In the genomic region with DNA sequence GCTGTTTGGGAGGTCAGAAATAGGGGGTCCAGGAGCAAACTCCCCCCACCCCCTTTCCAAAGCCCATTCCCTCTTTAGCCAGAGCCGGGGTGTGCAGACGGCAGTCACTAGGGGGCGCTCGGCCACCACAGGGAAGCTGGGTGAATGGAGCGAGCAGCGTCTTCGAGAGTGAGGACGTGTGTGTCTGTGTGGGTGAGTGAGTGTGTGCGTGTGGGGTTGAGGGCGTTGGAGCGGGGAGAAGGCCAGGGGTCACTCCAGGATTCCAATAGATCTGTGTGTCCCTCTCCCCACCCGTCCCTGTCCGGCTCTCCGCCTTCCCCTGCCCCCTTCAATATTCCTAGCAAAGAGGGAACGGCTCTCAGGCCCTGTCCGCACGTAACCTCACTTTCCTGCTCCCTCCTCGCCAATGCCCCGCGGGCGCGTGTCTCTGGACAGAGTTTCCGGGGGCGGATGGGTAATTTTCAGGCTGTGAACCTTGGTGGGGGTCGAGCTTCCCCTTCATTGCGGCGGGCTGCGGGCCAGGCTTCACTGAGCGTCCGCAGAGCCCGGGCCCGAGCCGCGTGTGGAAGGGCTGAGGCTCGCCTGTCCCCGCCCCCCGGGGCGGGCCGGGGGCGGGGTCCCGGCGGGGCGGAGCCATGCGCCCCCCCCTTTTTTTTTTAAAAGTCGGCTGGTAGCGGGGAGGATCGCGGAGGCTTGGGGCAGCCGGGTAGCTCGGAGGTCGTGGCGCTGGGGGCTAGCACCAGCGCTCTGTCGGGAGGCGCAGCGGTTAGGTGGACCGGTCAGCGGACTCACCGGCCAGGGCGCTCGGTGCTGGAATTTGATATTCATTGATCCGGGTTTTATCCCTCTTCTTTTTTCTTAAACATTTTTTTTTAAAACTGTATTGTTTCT, we compare ENCODE assay signal across 8 cellular contexts. TPM values are rescaled to one million over a fixed set of nuclear protein-coding genes. Genes with fewer than 3 reads are reported as not detected.
DNase-seq lines count a peak whose midpoint lies in the region; ATAC-seq, FAIRE-seq and TF ChIP-seq lines count a peak whose summit lies in the region.

A gene (plus strand): TSS at position 686 of the 891 bp plus-strand sequence.

- no peaks in the 10 kb centered on the region for H3K36me3 ChIP-seq in vagina

- H3K4me3 ChIP-seq in vagina: peak within 1 kb of the TSS; percentile 66 to 77

- peak; percentile 46 to 97 (median 95) for TF ChIP-seq CTCF in vagina (IDR thresholded peaks at IDR 0.05)

- ATAC-seq in HG02840 (IDR thresholded peaks at IDR 0.05; ENCODE audit: low FRiP score, unreplicated experiment): peak; percentile 52
- peak; percentile 88 for ATAC-seq in T-helper 17 cell
- ATAC-seq in left ventricle myocardium superior: peak; percentile 73

- H3K4me3 Mint-ChIP-seq in T-helper 17 cell: peak within 1 kb of the TSS; percentile 93

- H3K27me3 ChIP-seq in vagina: no peaks in the 10 kb centered on the region

- H3K4me1 ChIP-seq in vagina: peaks cover 34% of the 10 kb centered on the region

- intact Hi-C loops in left ventricle myocardium superior (cut with micrococcal nuclease): loop anchor here (5.0 kb wide), 1 partner anchor 308 kb away; no protein-coding TSS in a partner anchor
- intact Hi-C loops in vagina (cut with DNase I): loop anchor here (5.0 to 10.0 kb wide), 4 partner anchors 55 to 145 kb away; a partner anchor contains a TSS

- H3K36me3 Mint-ChIP-seq in T-helper 17 cell (ENCODE audit: low read depth): no peaks in the 10 kb centered on the region

- peak; percentile 96 for DNase-seq in GM12891 (ENCODE audit: insufficient read length, low spot score)
- DNase-seq in NCI-H146 (lab: John Stamatoyannopoulos, UW): peak; percentile 89
- DNase-seq in T-helper 17 cell: peak; percentile 77 to 86 (median 82)
- peak; percentile 48 to 91 (median 78) for DNase-seq in amygdala (lab: John Stamatoyannopoulos, UW)
- peak; percentile 95 for DNase-seq in left ventricle myocardium superior
- peak; percentile 87 for DNase-seq in putamen (ENCODE audit: low spot score)
- DNase-seq in vagina (ENCODE audit: extremely low spot score in 2 of 2): peak in 1 of 2 donors; percentile 95

- H3K27me3 Mint-ChIP-seq in T-helper 17 cell: peaks cover 19% of the 10 kb centered on the region

- no peaks in the 10 kb centered on the region for H3K9me3 ChIP-seq in T-helper 17 cell (ENCODE audit: control insufficient read depth, low read length, poor library complexity, severe bottlenecking)
- H3K9me3 ChIP-seq in vagina: no peaks in the 10 kb centered on the region

- TF ChIP-seq POLR2A in GM12891 (IDR thresholded peaks at IDR 0.05; ENCODE audit: low read depth, low read length) (peak; percentile 56; the same call in 1 of the 2 replicates), vagina (IDR thresholded peaks at IDR 0.05) (peak; percentile 43 to 93)

- peak within 1 kb of the TSS; percentile 49 for H3K27ac Mint-ChIP-seq in T-helper 17 cell

- H3K4me1 Mint-ChIP-seq in T-helper 17 cell: peaks cover 17% of the 10 kb centered on the region

- FAIRE-seq in GM12891 (lab: Jason Lieb, UNC): peak; percentile 92

- peak within 1 kb of the TSS; percentile 89 for H3K27ac ChIP-seq in vagina

TF ChIP-seq in GM12891, 5 proteins besides CTCF, POLR2A, EP300 and RAD21:
- TF ChIP-seq POLR2AphosphoS5 (IDR thresholded peaks at IDR 0.05; ENCODE audit: low read depth, low read length): no peak
- TF ChIP-seq TAF1 (IDR thresholded peaks at IDR 0.05; ENCODE audit: low read depth, low read length): no peak
- peak; percentile 5 for TF ChIP-seq PAX5 (IDR thresholded peaks at IDR 0.05; ENCODE audit: insufficient read depth, low read length, severe bottlenecking)
- 0 out of 2 replicates have a peak, but pooled peaks have one; percentile 38 for TF ChIP-seq POU2F2 (IDR thresholded peaks at IDR 0.05; ENCODE audit: low read depth, low read length)
- TF ChIP-seq SPI1 (IDR thresholded peaks at IDR 0.05; ENCODE audit: low read depth, low read length): no peak

RNA-seq across cellular contexts. Expression of the gene that starts here (rescaled TPM):
- polyA plus RNA-seq in GM12891 (2012; ENCODE audit: low read depth, missing spikeins): 29.7 TPM
- total RNA-seq in T-helper 17 cell (1 to 10 TPM; 5.6 to 6.3 TPM), left ventricle myocardium superior (261 TPM), vagina (194 TPM)

Comparison
In these comparisons a context has a peak if more than half of its experiments do, and no peak if none do; other contexts are left out.
1. RNA of the gene that starts here (total RNA-seq): 261 TPM in left ventricle myocardium superior (single experiment) and 194 TPM in vagina (single experiment); 5.6 to 6.3 TPM in T-helper 17 cell; every median in the first group is over 10 times any median in the second.
2. Peak in every context shown above with its lines, with median percentiles within 50 percentile points of each other: ATAC-seq.